1 cellular context compared by ENCODE assay signal in genomic region chr16:8869212-8869987, GRCh38.
TF ChIP-seq lines count a peak whose summit lies in the region.

No MANE protein-coding gene starts in this region.

TF ChIP-seq in HepG2, 621 proteins besides CTCF, POLR2A, EP300 and RAD21 (continued from another document and continues in another):
- TF ChIP-seq ZNF331 (CRISPR knock-in tag; IDR thresholded peaks at IDR 0.05) (peak; percentile 58; the same call in 1 of the 2 replicates), ZNF101 (CRISPR knock-in tag; IDR thresholded peaks at IDR 0.05; ENCODE audit: borderline replicate concordance, low read depth) (no peak), SMARCC2 (IDR thresholded peaks at IDR 0.05) (no peak), RARG (CRISPR knock-in tag; IDR thresholded peaks at IDR 0.05; ENCODE audit: low read depth) (0 out of 2 replicates have a peak, but pooled peaks have one; percentile 23), ZFP82 (CRISPR knock-in tag; IDR thresholded peaks at IDR 0.05; ENCODE audit: borderline replicate concordance) (no peak), KLF15 (CRISPR knock-in tag; IDR thresholded peaks at IDR 0.05; ENCODE audit: borderline replicate concordance) (no peak), PRPF4 (IDR thresholded peaks at IDR 0.05; ENCODE audit: low read depth, low read length, poor library complexity, severe bottlenecking) (no peak), TFDP1 (CRISPR knock-in tag; IDR thresholded peaks at IDR 0.05; ENCODE audit: borderline replicate concordance) (peak; percentile 92), ZMYM3 (CRISPR knock-in tag; IDR thresholded peaks at IDR 0.05) (peak; percentile 11; the same call in 1 of the 2 replicates), AHR (CRISPR knock-in tag; IDR thresholded peaks at IDR 0.05) (peak; percentile 50; the same call in 1 of the 2 replicates), CENPX (CRISPR knock-in tag; IDR thresholded peaks at IDR 0.05) (no peak), FIP1L1 (IDR thresholded peaks at IDR 0.05; ENCODE audit: borderline replicate concordance, insufficient read depth, low read depth, low read length) (peak; percentile 30; the same call in 1 of the 2 replicates), FOXK2 (IDR thresholded peaks at IDR 0.05) (peak; percentile 25; the same call in 1 of the 2 replicates), SALL1 (CRISPR knock-in tag; IDR thresholded peaks at IDR 0.05) (no peak), NFYB (CRISPR knock-in tag; IDR thresholded peaks at IDR 0.05) (0 out of 2 replicates have a peak, but pooled peaks have one; percentile 47), RBM22 (optimal IDR thresholded peaks at IDR 0.05; ENCODE audit: low read length) (no peak), NR2F1 (CRISPR knock-in tag; IDR thresholded peaks at IDR 0.05) (no peak), AFF4 (CRISPR knock-in tag; IDR thresholded peaks at IDR 0.05) (no peak), PCBP2 (optimal IDR thresholded peaks at IDR 0.05; ENCODE audit: low read depth, low read length, poor library complexity, severe bottlenecking) (no peak), ZSCAN9 (CRISPR knock-in tag; IDR thresholded peaks at IDR 0.05; ENCODE audit: borderline replicate concordance) (0 out of 2 replicates have a peak, but pooled peaks have one; percentile 42), CENPT (CRISPR knock-in tag; IDR thresholded peaks at IDR 0.05; ENCODE audit: low read depth) (no peak), ZBTB2 (CRISPR knock-in tag; IDR thresholded peaks at IDR 0.05; ENCODE audit: low read depth) (peak; percentile 34; the same call in 1 of the 2 replicates), SRSF1 (optimal IDR thresholded peaks at IDR 0.05; ENCODE audit: low read depth, low read length) (no peak), MBNL3 (CRISPR knock-in tag; conservative IDR thresholded peaks at IDR 0.05) (no peak), ZFY (CRISPR knock-in tag; IDR thresholded peaks at IDR 0.05) (peak; percentile 53), FOXA3 (CRISPR knock-in tag; IDR thresholded peaks at IDR 0.05) (peak; percentile 11; the same call in 1 of the 2 replicates), ZZZ3 (CRISPR knock-in tag; IDR thresholded peaks at IDR 0.05; ENCODE audit: borderline replicate concordance) (no peak), ZNF276 (CRISPR knock-in tag; IDR thresholded peaks at IDR 0.05; ENCODE audit: low read depth) (no peak), UBTF (CRISPR knock-in tag; IDR thresholded peaks at IDR 0.05) (peak; percentile 61), ARID5B (CRISPR knock-in tag; IDR thresholded peaks at IDR 0.05) (peak; percentile 41; the same call in 1 of the 2 replicates), ZNF546 (CRISPR knock-in tag; conservative IDR thresholded peaks at IDR 0.05) (no peak), YEATS2 (CRISPR knock-in tag; IDR thresholded peaks at IDR 0.05; ENCODE audit: borderline replicate concordance) (0 out of 2 replicates have a peak, but pooled peaks have one; percentile 6), DNMT1 (CRISPR knock-in tag; IDR thresholded peaks at IDR 0.05) (0 out of 2 replicates have a peak, but pooled peaks have one; percentile 66), GATA4 (IDR thresholded peaks at IDR 0.05; ENCODE audit: borderline replicate concordance, low read depth) (peak; percentile 51; the same call in 1 of the 2 replicates), HOXD1 (CRISPR knock-in tag; IDR thresholded peaks at IDR 0.05) (no peak), ZNF251 (CRISPR knock-in tag; IDR thresholded peaks at IDR 0.05) (no peak), ZNF644 (CRISPR knock-in tag; IDR thresholded peaks at IDR 0.05; ENCODE audit: low read depth) (no peak), ZBTB46 (CRISPR knock-in tag; IDR thresholded peaks at IDR 0.05; ENCODE audit: borderline replicate concordance) (0 out of 2 replicates have a peak, but pooled peaks have one; percentile 20), AGO2 (optimal IDR thresholded peaks at IDR 0.05; ENCODE audit: low read depth, low read length) (peak; percentile 30), RBM39 (IDR thresholded peaks at IDR 0.05; ENCODE audit: low read depth, low read length, poor library complexity, severe bottlenecking) (no peak), NCOR1 (IDR thresholded peaks at IDR 0.05; ENCODE audit: borderline replicate concordance, low read length) (no peak), CBX1 (IDR thresholded peaks at IDR 0.05; ENCODE audit: low read depth) (no peak), ZNF720 (CRISPR knock-in tag; IDR thresholded peaks at IDR 0.05) (no peak), REPIN1 (CRISPR knock-in tag; IDR thresholded peaks at IDR 0.05; ENCODE audit: borderline replicate concordance, low read depth) (peak; percentile 20; the same call in 1 of the 2 replicates), MIXL1 (CRISPR knock-in tag; IDR thresholded peaks at IDR 0.05) (no peak), TBP (CRISPR knock-in tag; IDR thresholded peaks at IDR 0.05) (no peak)
